ENCODE assay signal across 10 cellular contexts in genomic region chrX:154603438-154604430, GRCh38. TPM values are rescaled to one million over a fixed set of nuclear protein-coding genes. Genes with fewer than 3 reads are reported as not detected.
DNase-seq lines count a peak whose midpoint lies in the region; ATAC-seq and TF ChIP-seq lines count a peak whose summit lies in the region.
"Had no signal": no experiment of that assay in that cellular context is flagged by ENCODE, and none has a peak within 500 bp of the region (broad histone marks: within the 10 kb centered on the region; RNA-seq: fewer than 3 reads in every experiment).

No MANE protein-coding gene starts in this region.

- no peak for TF ChIP-seq RAD21 in SK-N-SH (IDR thresholded peaks at IDR 0.05; ENCODE audit: low read length)

- ATAC-seq in WTC11 (no peak), HG03520 (IDR thresholded peaks at IDR 0.05; ENCODE audit: unreplicated experiment) (no peak), GM19467 (IDR thresholded peaks at IDR 0.05; ENCODE audit: unreplicated experiment) (no peak)

- H3K27me3 Mint-ChIP-seq in WTC11 (ENCODE audit: low read depth) = no peaks in the 10 kb centered on the region; the same call in 1 of the 2 replicates

- no peaks in the 10 kb centered on the region for H3K9me3 ChIP-seq in SK-N-SH

- no peaks in the 10 kb centered on the region for H3K79me2 ChIP-seq in SK-N-SH (ENCODE audit: insufficient read depth)

- H3K9me2 ChIP-seq in SK-N-SH = no peaks in the 10 kb centered on the region

- H3F3A ChIP-seq in SK-N-SH (replicated peaks; ENCODE audit: insufficient read depth) = peaks cover 8% of the 10 kb centered on the region

- no peak overlapping the region for H3K27ac Mint-ChIP-seq in WTC11

- no peaks in the 10 kb centered on the region for H4K20me1 ChIP-seq in SK-N-SH (ENCODE audit: insufficient read depth)

- POLR2A ChIA-PET in SK-N-SH (lab: Yijun Ruan, JAX) = no interaction called here
- POLR2A ChIA-PET in WTC11 (lab: Charles Lee) = no interaction called here

- H2AFZ ChIP-seq in SK-N-SH (ENCODE audit: low read depth) = no peak overlapping the region

- TF ChIP-seq CTCF in SK-N-SH (IDR thresholded peaks at IDR 0.05) (no peak), WTC11 (IDR thresholded peaks at IDR 0.05) (no peak)

- H3K9ac ChIP-seq in SK-N-SH = no peak overlapping the region

- H3K4me3 ChIP-seq in SK-N-SH (ENCODE audit: low read depth in 2 of 2, low read length in 1 of 2) = no peak overlapping the region

- peak overlapping the region; percentile 34; the same call in 1 of the 2 replicates for H3K4me2 ChIP-seq in SK-N-SH

- peaks cover 17% of the 10 kb centered on the region for H3K4me1 Mint-ChIP-seq in WTC11
- H3K4me1 Mint-ChIP-seq: neural crest cell had no signal

- peak; percentile 80 for DNase-seq in ELR (ENCODE audit: low read depth)
- DNase-seq in SK-N-SH = no peak
- DNase-seq in kidney tubule cell (ENCODE audit: low spot score) = peak; percentile 76
- no peak for DNase-seq in WTC11 (ENCODE audit: low spot score)
- DNase-seq: activated CD4-positive, alpha-beta T cell treated with anti-CD3 and anti-CD28 coated beads, Interleukin-2, amount 50 U/mL, for 4 hours; effector CD8-positive, alpha-beta T cell; NCI-H2171 had no signal

- CTCF ChIA-PET in SK-N-SH (lab: Yijun Ruan, JAX) (no interaction called here), WTC11 (lab: Charles Lee) (no interaction called here)

- H3K27me3 ChIP-seq in SK-N-SH (ENCODE audit: insufficient read depth) = peaks cover 8% of the 10 kb centered on the region; the same call in 1 of the 2 replicates

- no peak overlapping the region for H3K4me3 Mint-ChIP-seq in WTC11
- H3K4me3 Mint-ChIP-seq: neural crest cell had no signal

- peak overlapping the region in 1 of 2 experiments; percentile 44; a peak in 1 of 4 replicates for H3K27ac ChIP-seq in SK-N-SH (ENCODE audit: low read depth in 2 of 2, low read length in 1 of 2)

- no peaks in the 10 kb centered on the region for H3K36me3 ChIP-seq in SK-N-SH (replicated peaks in 1 of 2; ENCODE audit: control insufficient read depth in 1 of 2, insufficient read depth in 2 of 2, low read length in 1 of 2)

- WGBS in SK-N-SH (ENCODE audit: low lambda C conversion rate) = 24% methylated on average over 12 of the region's 13 CpGs

- H3K4me1 ChIP-seq in SK-N-SH (ENCODE audit: control insufficient read depth in 1 of 2, insufficient read depth in 2 of 2, low read depth in 1 of 2, low read length in 1 of 2) = peaks cover 0 to 10% of the 10 kb centered on the region in 2 experiments; a peak in 1 of 4 replicates

- H3K9me3 Mint-ChIP-seq in WTC11 = no peaks in the 10 kb centered on the region

- peak in 1 of 2 experiments; percentile 52; a peak in 1 of 4 replicates for TF ChIP-seq EP300 in SK-N-SH (IDR thresholded peaks at IDR 0.05; ENCODE audit: borderline replicate concordance in 1 of 2, low read depth in 1 of 2, low read length in 1 of 2)

- no peaks in the 10 kb centered on the region for H3K36me3 Mint-ChIP-seq in WTC11

TF ChIP-seq in SK-N-SH, 30 proteins besides CTCF, POLR2A, EP300 and RAD21:
- TF ChIP-seq FOSL2 (IDR thresholded peaks at IDR 0.05; ENCODE audit: borderline replicate concordance, low read depth) (peak; percentile 86; the same call in 1 of the 2 replicates), JUND (IDR thresholded peaks at IDR 0.05) (peak; percentile 79), TEAD4 (IDR thresholded peaks at IDR 0.05; ENCODE audit: borderline replicate concordance, insufficient read depth) (peak; percentile 62; the same call in 1 of the 2 replicates), TCF12 (IDR thresholded peaks at IDR 0.05) (peak; percentile 87), USF1 (IDR thresholded peaks at IDR 0.05; ENCODE audit: borderline replicate concordance, low read depth) (no peak), RCOR1 (IDR thresholded peaks at IDR 0.05; ENCODE audit: low read length) (no peak), NFIC (IDR thresholded peaks at IDR 0.05; ENCODE audit: borderline replicate concordance) (peak; percentile 84), PBX3 (IDR thresholded peaks at IDR 0.05) (peak; percentile 22; the same call in 1 of the 2 replicates)

TF ChIP-seq in WTC11, 78 proteins besides CTCF, POLR2A, EP300 and RAD21 (continues in another document):
- no peak for TF ChIP-seq ZNF532 (CRISPR knock-in tag; IDR thresholded peaks at IDR 0.05; ENCODE audit: borderline replicate concordance)
- no peak for TF ChIP-seq FOXP1 (CRISPR knock-in tag; IDR thresholded peaks at IDR 0.05; ENCODE audit: borderline replicate concordance)
- no peak for TF ChIP-seq IRF2 (CRISPR knock-in tag; IDR thresholded peaks at IDR 0.05; ENCODE audit: borderline replicate concordance, low read depth)
- TF ChIP-seq TP53 (CRISPR knock-in tag; IDR thresholded peaks at IDR 0.05) = no peak
- no peak for TF ChIP-seq TEAD4 (CRISPR knock-in tag; IDR thresholded peaks at IDR 0.05)
- TF ChIP-seq ZNF232 (CRISPR knock-in tag; IDR thresholded peaks at IDR 0.05) = no peak
- TF ChIP-seq ZNF512 (CRISPR knock-in tag; IDR thresholded peaks at IDR 0.05; ENCODE audit: borderline replicate concordance) = no peak
- no peak for TF ChIP-seq IRF1 (CRISPR knock-in tag; IDR thresholded peaks at IDR 0.05)

RNA-seq across cellular contexts. Expression of gene CTAG1B, which starts 15.3 kb away (rescaled TPM):
- polyA plus RNA-seq in SK-N-SH (2012; rRNA removed) = not detected in 2 replicates
- polyA plus RNA-seq in SK-N-SH (2012; cell fraction: cytosol; rRNA removed) = not detected in 2 replicates
- 0.12 TPM in 1 of 2 replicates, not detected in the other for polyA plus RNA-seq in SK-N-SH (2012; cell fraction: nucleus; rRNA removed)
- not detected in 3 replicates for total RNA-seq in WTC11 (2021)
- total RNA-seq: neural crest cell had no signal

RNA-seq across cellular contexts. Expression of gene CTAG1A, which starts 18.8 kb away (rescaled TPM):
- polyA plus RNA-seq in SK-N-SH (2012; rRNA removed) = not detected in 2 replicates
- not detected in 2 replicates for polyA plus RNA-seq in SK-N-SH (2012; cell fraction: cytosol; rRNA removed)
- not detected in 2 replicates for polyA plus RNA-seq in SK-N-SH (2012; cell fraction: nucleus; rRNA removed)
- not detected in 3 replicates for total RNA-seq in WTC11 (2021)
- total RNA-seq: neural crest cell had no signal

RNA-seq across cellular contexts. Expression of gene CTAG2, which starts 49.6 kb away (rescaled TPM):
- 3.7 and 6.8 TPM in 2 replicates for polyA plus RNA-seq in SK-N-SH (2012; rRNA removed)
- 3.3 and 5.0 TPM in 2 replicates for polyA plus RNA-seq in SK-N-SH (2012; cell fraction: cytosol; rRNA removed)
- polyA plus RNA-seq in SK-N-SH (2012; cell fraction: nucleus; rRNA removed) = 3.9 and 4.4 TPM in 2 replicates
- total RNA-seq in WTC11 (2021) = not detected in 3 replicates
- total RNA-seq: neural crest cell had no signal

RNA-seq across cellular contexts. Expression of gene IKBKG, which starts 56.3 kb away (rescaled TPM):
- 32.5 and 36.4 TPM in 2 replicates for polyA plus RNA-seq in SK-N-SH (2012; rRNA removed)
- polyA plus RNA-seq in SK-N-SH (2012; cell fraction: cytosol; rRNA removed) = 14.5 and 21.4 TPM in 2 replicates
- 84.0 and 110 TPM in 2 replicates for polyA plus RNA-seq in SK-N-SH (2012; cell fraction: nucleus; rRNA removed)
- 20.0 to 29.1 TPM (median 22.1 TPM) in 3 replicates for total RNA-seq in WTC11 (2021)

RNA-seq across cellular contexts. Expression of gene G6PD, which starts 57.1 kb away (rescaled TPM):
- 70.1 and 131 TPM in 2 replicates for polyA plus RNA-seq in SK-N-SH (2012; rRNA removed)
- 45.2 and 75.3 TPM in 2 replicates for polyA plus RNA-seq in SK-N-SH (2012; cell fraction: cytosol; rRNA removed)
- 192 and 210 TPM in 2 replicates for polyA plus RNA-seq in SK-N-SH (2012; cell fraction: nucleus; rRNA removed)
- total RNA-seq in WTC11 (2021) = 64.7 to 72.8 TPM (median 66.0 TPM) in 3 replicates

Comparison
In these comparisons a context has a peak if more than half of its experiments do, and no peak if none do; other contexts are left out.
1. DNase-seq: peak in ELR (single experiment) and kidney tubule cell (single experiment); none in SK-N-SH (single experiment) and WTC11 (single experiment).